8 cellular contexts compared by ENCODE assay signal in the genomic region with DNA sequence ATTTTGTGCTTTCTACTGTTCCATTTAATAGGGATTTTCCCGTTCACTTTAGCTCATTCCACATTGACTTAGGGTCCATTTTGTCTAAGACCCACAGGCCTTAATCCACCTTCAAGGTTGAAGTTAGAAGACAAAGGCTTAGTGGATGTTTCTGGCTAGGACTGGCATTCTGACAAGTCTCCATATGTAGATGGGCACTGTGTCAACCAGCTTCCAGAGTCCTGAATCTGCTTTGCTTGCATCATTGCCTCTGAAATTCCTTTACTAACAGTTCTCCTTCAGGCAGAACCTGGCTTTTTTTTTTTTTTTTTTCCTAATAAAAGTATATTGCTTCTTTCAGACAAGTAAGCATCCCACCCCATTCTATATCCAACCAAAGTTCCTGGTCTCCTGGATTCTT.
DNase-seq lines count a peak whose midpoint lies in the region; ATAC-seq and TF ChIP-seq lines count a peak whose summit lies in the region.

No MANE protein-coding gene starts in this region.

- H3K79me1 ChIP-seq in mesenchymal stem cell (replicated peaks; ENCODE audit: low read length, poor library complexity, severe bottlenecking), result no peaks in the 10 kb centered on the region

- TF ChIP-seq CTCF in AG04450 (IDR thresholded peaks at IDR 0.05; ENCODE audit: low read depth, low read length) (no peak), astrocyte of the spinal cord (IDR thresholded peaks at IDR 0.05; ENCODE audit: low read depth, low read length) (no peak)

- H3K27me3 ChIP-seq in AG04450 (ENCODE audit: control insufficient read depth, insufficient read depth, low read length) (peaks cover 2% of the 10 kb centered on the region), GM23248 (replicated peaks; ENCODE audit: insufficient read depth) (no peaks in the 10 kb centered on the region), mesenchymal stem cell (ENCODE audit: control insufficient read depth in 1 of 2, insufficient read depth in 1 of 2, low read length in 2 of 2) (no peaks in the 10 kb centered on the region)

- in situ Hi-C loops in GM23248 (cut with MboI), result no loop called here
- in situ Hi-C loops in astrocyte of the spinal cord (cut with HindIII; ENCODE audit: low sequenced_read_pairs), result no loop called here

- no peaks in the 10 kb centered on the region for H3K9me2 ChIP-seq in GM23248 (ENCODE audit: insufficient read depth)

- peak overlapping the region; percentile 19; the same call in 1 of the 2 replicates for H3K9ac ChIP-seq in GM23248
- peak overlapping the region; percentile 79 for H3K9ac ChIP-seq in mesenchymal stem cell (ENCODE audit: low read length)

- DNase-seq in AG04450 (ENCODE audit: low read depth, low spot score) (peak; percentile 53), GM23248 (peak; percentile 93), astrocyte of the spinal cord (ENCODE audit: low read depth, low spot score) (peak; percentile 64), mesenchymal stem cell (peak; percentile 43), posterior vena cava (ENCODE audit: low spot score) (no peak), COR-L47 (lab: John Stamatoyannopoulos, UW) (no peak), SIG-M5 (lab: John Stamatoyannopoulos, UW) (no peak)

- CTCF ChIA-PET in AG04450 (lab: Charles Lee), result interaction anchor here (0.7 to 2.8 kb wide), 3 partner anchors 8 to 192 kb away, joined by 3 to 10 read pairs (median 4); no protein-coding TSS in a partner anchor

- no peaks in the 10 kb centered on the region for H3K9me3 ChIP-seq in AG04450 (ENCODE audit: control insufficient read depth, insufficient read depth, low read length)
- H3K9me3 ChIP-seq in GM23248 (ENCODE audit: low read depth), result no peaks in the 10 kb centered on the region
- peaks cover 4% of the 10 kb centered on the region for H3K9me3 ChIP-seq in mesenchymal stem cell (ENCODE audit: control insufficient read depth, low read length)

- no peak overlapping the region for H4K91ac ChIP-seq in mesenchymal stem cell (ENCODE audit: low read length)

- H2BK120ac ChIP-seq in mesenchymal stem cell (ENCODE audit: low read depth, low read length), result no peak overlapping the region

- no peak overlapping the region for H2BK15ac ChIP-seq in mesenchymal stem cell (ENCODE audit: low read depth, poor library complexity, severe bottlenecking)

- ATAC-seq in HG02840 (IDR thresholded peaks at IDR 0.05; ENCODE audit: low FRiP score, unreplicated experiment), result no peak

- intact Hi-C loops in posterior vena cava (cut with DNase I), result loop anchor here in 1 of 2 donors (5.0 kb wide), 1 partner anchor 95 kb away; no protein-coding TSS in a partner anchor

- H3K27ac ChIP-seq in AG04450 (ENCODE audit: low read depth, low read length) (peak overlapping the region; percentile 54), GM23248 (peak overlapping the region; percentile 36), mesenchymal stem cell (ENCODE audit: low read length, poor library complexity, severe bottlenecking) (peak overlapping the region; percentile 64)

- H2AK5ac ChIP-seq in mesenchymal stem cell (ENCODE audit: low read length, severe bottlenecking), result no peak overlapping the region

- H3K4me1 ChIP-seq in GM23248 (ENCODE audit: insufficient read depth) (peaks cover 24% of the 10 kb centered on the region), mesenchymal stem cell (ENCODE audit: control insufficient read depth, insufficient read depth, low read depth, low read length) (peaks cover 3% of the 10 kb centered on the region)

- no peak overlapping the region for H3K18ac ChIP-seq in mesenchymal stem cell (ENCODE audit: low read depth in 1 of 2, low read length in 2 of 2)

- H3K36me3 ChIP-seq in GM23248 (ENCODE audit: low read depth) (no peaks in the 10 kb centered on the region), mesenchymal stem cell (ENCODE audit: control insufficient read depth in 1 of 2, insufficient read depth in 2 of 2, low read depth in 1 of 2, low read length in 2 of 2) (no peaks in the 10 kb centered on the region)

- H3K14ac ChIP-seq in mesenchymal stem cell (ENCODE audit: low read length in 2 of 2), result no peak overlapping the region

- 80 to 94% methylated on average over 1 of the region's 1 CpG for WGBS in GM23248 (ENCODE audit: low coverage in 1 of 2, low lambda C conversion rate in 2 of 2, missing lambda C conversion rate in 2 of 2), 2 experiments
- WGBS in mesenchymal stem cell, result 71% methylated on average over 1 of the region's 1 CpG

- H4K20me1 ChIP-seq in GM23248 (ENCODE audit: insufficient read depth), result no peaks in the 10 kb centered on the region

- H3K4me3 ChIP-seq in AG04450 (ENCODE audit: low read depth, low read length) (no peak overlapping the region), GM23248 (peak overlapping the region; percentile 41), astrocyte of the spinal cord (ENCODE audit: low read depth, low read length) (no peak overlapping the region), mesenchymal stem cell (ENCODE audit: insufficient read depth in 1 of 2, low read depth in 1 of 2, low read length in 2 of 2) (peak overlapping the region in 1 of 2 experiments; percentile 31)

- POLR2A ChIA-PET in AG04450 (lab: Yijun Ruan, JAX), result interaction anchor here (0.7 to 1.2 kb wide), 6 partner anchors 10 to 236 kb away, joined by 3 to 8 read pairs (median 4); a partner anchor contains a TSS

- peaks cover 12% of the 10 kb centered on the region for H3F3A ChIP-seq in GM23248 (ENCODE audit: insufficient read depth)

- H2AFZ ChIP-seq in GM23248, result no peak overlapping the region
- no peak overlapping the region for H2AFZ ChIP-seq in mesenchymal stem cell (ENCODE audit: low read depth, low read length)

- H3K79me2 ChIP-seq in GM23248 (ENCODE audit: insufficient read depth), result no peaks in the 10 kb centered on the region

- H4K8ac ChIP-seq in mesenchymal stem cell (ENCODE audit: low read length), result no peak overlapping the region

- H2BK12ac ChIP-seq in mesenchymal stem cell (ENCODE audit: low read length in 2 of 2), result peak overlapping the region in 1 of 2 experiments; percentile 26

- no peak overlapping the region for H3K23ac ChIP-seq in mesenchymal stem cell (ENCODE audit: low read length in 2 of 2)

- no peak overlapping the region for H2BK5ac ChIP-seq in mesenchymal stem cell (ENCODE audit: low read depth, low read length, poor library complexity, severe bottlenecking)

- peak overlapping the region in 1 of 2 experiments; percentile 56 for H3K4ac ChIP-seq in mesenchymal stem cell (ENCODE audit: low read depth in 1 of 2, low read length in 2 of 2)

- peak overlapping the region; percentile 81 for H3K4me2 ChIP-seq in GM23248 (ENCODE audit: unreplicated experiment)
- no peak overlapping the region for H3K4me2 ChIP-seq in mesenchymal stem cell (ENCODE audit: low read length, poor library complexity, severe bottlenecking)

Comparison
In these comparisons a context has a peak if more than half of its experiments do, and no peak if none do; other contexts are left out.
1. DNase-seq: peak in AG04450 (single experiment), GM23248 (single experiment), astrocyte of the spinal cord (single experiment) and mesenchymal stem cell (single experiment); none in posterior vena cava (single experiment), COR-L47 (single experiment) and SIG-M5 (single experiment).
2. Peak in every context shown above with its lines, with median percentiles within 50 percentile points of each other: H3K27ac ChIP-seq.